20 cellular contexts compared by ENCODE assay signal in the genomic region with DNA sequence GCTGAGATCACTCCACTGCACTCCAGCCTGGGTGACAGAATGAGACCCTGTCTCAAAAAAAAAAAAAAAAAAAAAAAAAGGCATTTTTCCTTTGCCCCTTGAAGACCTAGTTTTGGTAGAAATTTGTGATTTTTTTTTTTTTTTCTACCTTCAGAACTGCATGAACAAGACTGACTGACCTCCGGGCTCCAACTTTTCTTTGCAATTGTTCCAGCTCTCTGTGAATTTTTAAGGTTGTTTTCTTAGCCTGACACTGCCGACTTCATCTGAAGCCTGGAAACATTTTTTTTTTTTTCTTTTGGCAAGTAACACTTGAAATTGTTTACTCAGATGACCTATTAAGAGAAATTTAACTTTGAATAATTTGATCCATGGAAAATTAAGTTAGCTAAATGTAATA.
A peak's percentile ranks its signal among the peaks of the same experiment; 100 is the strongest.
DNase-seq lines count a peak whose midpoint lies in the region; ATAC-seq and TF ChIP-seq lines count a peak whose summit lies in the region.
"Had no signal": no experiment of that assay in that cellular context is flagged by ENCODE, and none has a peak within 500 bp of the region (broad histone marks: within the 10 kb centered on the region; RNA-seq: fewer than 3 reads in every experiment).

No MANE protein-coding gene starts in this region.

- CTCF ChIA-PET in CD4-positive, alpha-beta memory T cell (lab: Charles Lee; ENCODE audit: partially characterized antibody) = no interaction called here

- no peak for DNase-seq in left ventricle myocardium inferior
- no peak for DNase-seq in Right ventricle myocardium superior
- peak; percentile 12 for DNase-seq in medulla oblongata (ENCODE audit: extremely low spot score)
- no peak for DNase-seq in sigmoid colon
- DNase-seq in uterus = no peak
- no peak for DNase-seq in CD4-positive, alpha-beta memory T cell
- DNase-seq: AML-193; CD4-positive, alpha-beta T cell; DMS153; DMS79; GDM1; GOT3; H7; HFFc6 had no signal

- TF ChIP-seq POLR2A in sigmoid colon (IDR thresholded peaks at IDR 0.05) (no peak), uterus (IDR thresholded peaks at IDR 0.05) (no peak)

- ATAC-seq in Right ventricle myocardium superior (ENCODE audit: poor library complexity) = no peak
- no peak for ATAC-seq in HG02763 (IDR thresholded peaks at IDR 0.05; ENCODE audit: unreplicated experiment)
- no peak for ATAC-seq in HG03095 (IDR thresholded peaks at IDR 0.05; ENCODE audit: unreplicated experiment)
- ATAC-seq: A549, HCT116 had no signal

- H3K27me3 ChIP-seq in left ventricle myocardium inferior (ENCODE audit: low read depth) (peaks cover 9% of the 10 kb centered on the region), sigmoid colon (no peaks in the 10 kb centered on the region), uterus (no peaks in the 10 kb centered on the region)
- H3K27me3 ChIP-seq in CD4-positive, alpha-beta memory T cell (ENCODE audit: insufficient read depth, low read length) = no peaks in the 10 kb centered on the region

- H3K27ac Mint-ChIP-seq in CD4-positive, alpha-beta memory T cell = no peak overlapping the region
- H3K27ac Mint-ChIP-seq: CD4-positive, alpha-beta T cell; HFFc6 had no signal

- H3K4me3 ChIP-seq in left ventricle myocardium inferior = no peak overlapping the region
- no peak overlapping the region for H3K4me3 ChIP-seq in sigmoid colon
- no peak overlapping the region for H3K4me3 ChIP-seq in uterus
- H3K4me3 ChIP-seq in CD4-positive, alpha-beta memory T cell (ENCODE audit: low read length in 2 of 2) = no peak overlapping the region
- H3K4me3 ChIP-seq: A549 had no signal

- no peaks in the 10 kb centered on the region for H3K36me3 Mint-ChIP-seq in CD4-positive, alpha-beta memory T cell

- H3K36me3 ChIP-seq in left ventricle myocardium inferior (no peaks in the 10 kb centered on the region), sigmoid colon (peaks cover 0 to 5% (median 0%) of the 10 kb centered on the region in 4 donors), uterus (no peaks in the 10 kb centered on the region)
- no peaks in the 10 kb centered on the region for H3K36me3 ChIP-seq in CD4-positive, alpha-beta memory T cell (ENCODE audit: insufficient read depth, low read length)

- no peak overlapping the region for H3K4me3 Mint-ChIP-seq in CD4-positive, alpha-beta memory T cell
- H3K4me3 Mint-ChIP-seq: CD4-positive, alpha-beta T cell; HFFc6 had no signal

- no peaks in the 10 kb centered on the region for H3K4me1 Mint-ChIP-seq in CD4-positive, alpha-beta memory T cell

- no peak for TF ChIP-seq CTCF in left ventricle myocardium inferior (IDR thresholded peaks at IDR 0.05; ENCODE audit: borderline replicate concordance)
- no peak for TF ChIP-seq CTCF in sigmoid colon (IDR thresholded peaks at IDR 0.05)
- TF ChIP-seq CTCF in uterus (IDR thresholded peaks at IDR 0.05) = no peak

- intact Hi-C loops in left ventricle myocardium inferior (cut with micrococcal nuclease) = no loop called here
- intact Hi-C loops in Right ventricle myocardium superior (cut with DNase I) = no loop called here
- intact Hi-C loops in sigmoid colon (cut with DNase I) = loop anchor here (5.0 kb wide), 3 partner anchors 57 to 172 kb away; no protein-coding TSS in a partner anchor
- intact Hi-C loops in uterus (cut with DNase I; ENCODE audit: low total_unique reads) = no loop called here
- intact Hi-C loops in CD4-positive, alpha-beta memory T cell (cut with micrococcal nuclease) = no loop called here

- WGBS in sigmoid colon, 2 donors = 74 to 83% methylated on average over 2 of the region's 2 CpGs

- H3K9me3 ChIP-seq in left ventricle myocardium inferior (replicated peaks) (no peaks in the 10 kb centered on the region), sigmoid colon (no peaks in the 10 kb centered on the region), uterus (no peaks in the 10 kb centered on the region)
- no peaks in the 10 kb centered on the region for H3K9me3 ChIP-seq in CD4-positive, alpha-beta memory T cell (ENCODE audit: control insufficient read depth in 1 of 2, low read length in 2 of 2)
- H3K9me3 ChIP-seq: A549 had no signal

- H3K9me3 Mint-ChIP-seq in CD4-positive, alpha-beta memory T cell = no peaks in the 10 kb centered on the region
- H3K9me3 Mint-ChIP-seq: CD4-positive, alpha-beta T cell had no signal

- peaks cover 6% of the 10 kb centered on the region for H3K4me1 ChIP-seq in left ventricle myocardium inferior
- peaks cover 0 to 55% (median 50%) of the 10 kb centered on the region in 4 donors for H3K4me1 ChIP-seq in sigmoid colon
- H3K4me1 ChIP-seq in uterus = peaks cover 2 to 12% of the 10 kb centered on the region in 2 donors
- no peaks in the 10 kb centered on the region for H3K4me1 ChIP-seq in CD4-positive, alpha-beta memory T cell (ENCODE audit: insufficient read depth, low read length)
- H3K4me1 ChIP-seq: A549 had no signal

- no peak for TF ChIP-seq EP300 in sigmoid colon (IDR thresholded peaks at IDR 0.05)

- no peaks in the 10 kb centered on the region for H3K27me3 Mint-ChIP-seq in CD4-positive, alpha-beta memory T cell
- H3K27me3 Mint-ChIP-seq: CD4-positive, alpha-beta T cell had no signal

- peak overlapping the region; percentile 12 for H3K27ac ChIP-seq in left ventricle myocardium inferior (replicated peaks)
- H3K27ac ChIP-seq in sigmoid colon = peak overlapping the region in 3 of 4 donors; percentile 69 to 74 (median 70)
- peak overlapping the region; percentile 73 to 79 for H3K27ac ChIP-seq in uterus
- no peak overlapping the region for H3K27ac ChIP-seq in CD4-positive, alpha-beta memory T cell (ENCODE audit: low read depth, low read length)
- H3K27ac ChIP-seq: 22Rv1, A549, C4-2B had no signal

- POLR2A ChIA-PET in CD4-positive, alpha-beta memory T cell (lab: Charles Lee; ENCODE audit: partially characterized antibody) = no interaction called here
